8 cellular contexts compared by ENCODE assay signal in the genomic region with DNA sequence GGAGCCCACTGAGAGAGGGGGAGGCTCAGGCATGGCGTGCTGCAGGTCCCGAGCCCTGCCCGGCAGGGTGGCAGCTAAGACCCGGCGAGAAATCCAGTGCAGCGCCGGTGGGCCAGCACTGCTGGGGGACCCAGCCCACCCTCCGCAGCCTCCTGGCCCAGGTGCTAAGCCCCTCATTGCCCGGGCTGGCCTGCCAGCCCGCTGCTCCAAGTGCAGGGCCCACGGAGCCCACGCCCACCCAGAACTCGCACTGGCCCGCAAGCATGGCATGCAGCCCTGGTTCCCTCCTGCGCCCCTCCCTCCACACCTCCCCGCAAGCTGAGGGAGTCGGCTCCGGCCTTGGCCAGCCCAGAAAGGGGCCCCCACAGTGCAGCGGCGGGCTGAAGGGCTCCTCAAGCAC.
"Had no signal": no experiment of that assay in that cellular context is flagged by ENCODE, and none has a peak within 500 bp of the region (broad histone marks: within the 10 kb centered on the region; RNA-seq: fewer than 3 reads in every experiment).

No MANE protein-coding gene starts in this region.

- ATAC-seq: GM12878 had no signal

- H3K4me3 ChIP-seq: GM12878 had no signal

- DNase-seq: GDM1, GF-D8 had no signal

- FAIRE-seq: G401.6, GM12878, GM12891, GM12892, GM18507, GM19239 had no signal
